ENCODE assay signal across 8 cellular contexts in the genomic region with DNA sequence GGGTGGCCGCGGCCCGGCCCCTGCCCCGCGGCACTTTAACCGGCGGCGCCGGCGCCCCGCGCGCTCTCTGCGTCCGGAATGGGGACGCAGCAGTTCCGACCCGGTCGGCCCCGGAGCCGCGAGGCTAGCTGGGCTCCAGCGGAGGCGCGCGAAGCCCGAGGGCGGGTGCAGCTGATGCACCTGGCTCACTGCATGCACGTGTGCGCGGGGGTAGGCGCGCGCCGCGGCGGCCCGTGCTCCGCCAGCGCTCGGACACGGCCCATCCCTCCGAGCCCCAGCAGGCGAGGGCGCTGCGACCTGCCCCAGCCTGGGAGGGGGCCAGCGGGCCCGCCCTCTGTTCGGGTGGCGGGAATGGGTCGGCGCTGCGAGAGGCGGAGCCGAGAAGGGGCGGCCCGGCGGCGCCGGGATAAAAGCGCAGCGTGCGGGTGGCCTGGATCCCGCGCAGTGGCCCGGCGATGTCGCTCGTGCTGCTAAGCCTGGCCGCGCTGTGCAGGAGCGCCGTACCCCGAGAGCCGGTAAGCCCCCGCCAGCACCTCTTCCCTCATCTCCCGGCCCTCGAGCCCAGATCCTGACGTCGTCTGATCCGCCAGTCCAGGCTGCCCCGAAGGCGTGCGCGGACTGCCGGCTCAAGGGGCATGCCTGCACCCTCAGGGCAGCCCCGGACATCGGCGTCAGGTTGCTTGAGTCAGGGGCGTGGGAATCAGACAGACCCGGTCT. TPM values are rescaled to one million over a fixed set of nuclear protein-coding genes. Genes with fewer than 3 reads are reported as not detected.
DNase-seq lines count a peak whose midpoint lies in the region; ATAC-seq and TF ChIP-seq lines count a peak whose summit lies in the region.

A gene with protein sequence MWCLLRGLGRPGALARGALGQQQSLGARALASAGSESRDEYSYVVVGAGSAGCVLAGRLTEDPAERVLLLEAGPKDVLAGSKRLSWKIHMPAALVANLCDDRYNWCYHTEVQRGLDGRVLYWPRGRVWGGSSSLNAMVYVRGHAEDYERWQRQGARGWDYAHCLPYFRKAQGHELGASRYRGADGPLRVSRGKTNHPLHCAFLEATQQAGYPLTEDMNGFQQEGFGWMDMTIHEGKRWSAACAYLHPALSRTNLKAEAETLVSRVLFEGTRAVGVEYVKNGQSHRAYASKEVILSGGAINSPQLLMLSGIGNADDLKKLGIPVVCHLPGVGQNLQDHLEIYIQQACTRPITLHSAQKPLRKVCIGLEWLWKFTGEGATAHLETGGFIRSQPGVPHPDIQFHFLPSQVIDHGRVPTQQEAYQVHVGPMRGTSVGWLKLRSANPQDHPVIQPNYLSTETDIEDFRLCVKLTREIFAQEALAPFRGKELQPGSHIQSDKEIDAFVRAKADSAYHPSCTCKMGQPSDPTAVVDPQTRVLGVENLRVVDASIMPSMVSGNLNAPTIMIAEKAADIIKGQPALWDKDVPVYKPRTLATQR (minus strand): TSS at position 286 of the 717 bp plus-strand sequence. CDS start 22,411 bp downstream, outside the sequence.
A gene with protein sequence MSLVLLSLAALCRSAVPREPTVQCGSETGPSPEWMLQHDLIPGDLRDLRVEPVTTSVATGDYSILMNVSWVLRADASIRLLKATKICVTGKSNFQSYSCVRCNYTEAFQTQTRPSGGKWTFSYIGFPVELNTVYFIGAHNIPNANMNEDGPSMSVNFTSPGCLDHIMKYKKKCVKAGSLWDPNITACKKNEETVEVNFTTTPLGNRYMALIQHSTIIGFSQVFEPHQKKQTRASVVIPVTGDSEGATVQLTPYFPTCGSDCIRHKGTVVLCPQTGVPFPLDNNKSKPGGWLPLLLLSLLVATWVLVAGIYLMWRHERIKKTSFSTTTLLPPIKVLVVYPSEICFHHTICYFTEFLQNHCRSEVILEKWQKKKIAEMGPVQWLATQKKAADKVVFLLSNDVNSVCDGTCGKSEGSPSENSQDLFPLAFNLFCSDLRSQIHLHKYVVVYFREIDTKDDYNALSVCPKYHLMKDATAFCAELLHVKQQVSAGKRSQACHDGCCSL (plus strand): TSS at position 435 of the 717 bp plus-strand sequence. CDS start 21 bp downstream, at position 456.

- H3K4me2 ChIP-seq in OCI-LY7 (ENCODE audit: low read length): peak within 1 kb of the TSS; percentile 60

- H3K9ac ChIP-seq in subcutaneous abdominal adipose tissue (ENCODE audit: low read length in 5 of 5): peak within 1 kb of the TSS in 2 of 5 donors; percentile 49 to 62

- 0% methylated on average over 3 of the region's 91 CpGs for WGBS in right lobe of liver (ENCODE audit: insufficient coverage, low coverage, low lambda C conversion rate, missing lambda C conversion rate)

- H3K9me2 ChIP-seq in OCI-LY7 (ENCODE audit: insufficient read depth, low read length): no peaks in the 10 kb centered on the region

- no peak for TF ChIP-seq CTCF in OCI-LY7 (conservative IDR thresholded peaks at IDR 0.05; ENCODE audit: low read length)
- TF ChIP-seq CTCF in coronary artery (IDR thresholded peaks at IDR 0.05): no peak
- TF ChIP-seq CTCF in right lobe of liver (IDR thresholded peaks at IDR 0.05): no peak

- H3K9me3 ChIP-seq in OCI-LY7 (ENCODE audit: low read length) (no peaks in the 10 kb centered on the region), right lobe of liver (no peaks in the 10 kb centered on the region), subcutaneous abdominal adipose tissue (ENCODE audit: control insufficient read depth in 5 of 5, low read length in 5 of 5) (no peaks in the 10 kb centered on the region)

- peak; percentile 45 for ATAC-seq in GM18502 (IDR thresholded peaks at IDR 0.05; ENCODE audit: poor library complexity, unreplicated experiment)
- ATAC-seq in HG02973 (IDR thresholded peaks at IDR 0.05; ENCODE audit: unreplicated experiment): peak; percentile 45
- peak; percentile 62 to 86 (median 76) for ATAC-seq in right lobe of liver

- intact Hi-C loops in OCI-LY7 (cut with micrococcal nuclease; ENCODE audit: unreplicated experiment): no loop called here
- intact Hi-C loops in right lobe of liver (cut with DNase I): no loop called here

- H4K20me1 ChIP-seq in OCI-LY7 (ENCODE audit: insufficient read depth, low read length): no peaks in the 10 kb centered on the region

- POLR2A ChIA-PET in OCI-LY7 (lab: Charles Lee): interaction anchor here (0.6 to 1.4 kb wide), 5 partner anchors 7 to 58 kb away, joined by 3 read pairs; no protein-coding TSS in a partner anchor

- peak; percentile 92 for TF ChIP-seq POLR2A in right lobe of liver (IDR thresholded peaks at IDR 0.05)

- DNase-seq in AG08395 (ENCODE audit: low spot score) (peak; percentile 19), OCI-LY7 (ENCODE audit: low spot score) (peak; percentile 12), coronary artery (ENCODE audit: low spot score) (no peak), right lobe of liver (peak; percentile 91 to 95 (median 95))
- DNase-seq in stimulated activated CD4-positive, alpha-beta T cell treated with anti-CD3 and anti-CD28 coated beads, Interleukin-1b, Interleukin-23, amount 100 ng/mL, for 48 hours: no peak

- H3K4me1 ChIP-seq in OCI-LY7 (ENCODE audit: insufficient read depth, low read length, poor library complexity, severe bottlenecking): peaks cover 15% of the 10 kb centered on the region
- peaks cover 0 to 31% (median 13%) of the 10 kb centered on the region in 4 donors for H3K4me1 ChIP-seq in right lobe of liver
- H3K4me1 ChIP-seq in subcutaneous abdominal adipose tissue (ENCODE audit: control insufficient read depth in 5 of 5, insufficient read depth in 5 of 5, low read length in 5 of 5): peaks cover 0 to 18% (median 13%) of the 10 kb centered on the region in 5 donors

- BruUV-seq in OCI-LY7 (replicated peaks; lab: Mats Ljungman, UMichigan): no TSS peak

- H3K36me3 ChIP-seq in OCI-LY7 (ENCODE audit: insufficient read depth, low read length) (no peaks in the 10 kb centered on the region), right lobe of liver (no peaks in the 10 kb centered on the region), subcutaneous abdominal adipose tissue (ENCODE audit: control insufficient read depth in 5 of 5, insufficient read depth in 5 of 5, low read length in 5 of 5) (no peaks in the 10 kb centered on the region)

- no peaks in the 10 kb centered on the region for H3K79me2 ChIP-seq in OCI-LY7 (ENCODE audit: insufficient read depth, low read depth, low read length)

- H3K27ac ChIP-seq in OCI-LY7 (ENCODE audit: low read depth, low read length, poor library complexity, severe bottlenecking) (no peak within 1 kb of the TSS), coronary artery (peak within 1 kb of the TSS; percentile 3 to 34), right lobe of liver (peak within 1 kb of the TSS; percentile 97 to 100 (median 99)), subcutaneous abdominal adipose tissue (ENCODE audit: low read depth, low read length) (no peak within 1 kb of the TSS)

- H3K27me3 ChIP-seq in right lobe of liver: no peaks in the 10 kb centered on the region
- H3K27me3 ChIP-seq in subcutaneous abdominal adipose tissue (ENCODE audit: control insufficient read depth in 5 of 5, insufficient read depth in 4 of 5, low read length in 5 of 5): peaks cover 8 to 24% (median 19%) of the 10 kb centered on the region in 5 donors

- CTCF ChIA-PET in OCI-LY7 (lab: Charles Lee; ENCODE audit: unreplicated experiment): no interaction called here

- no peak within 1 kb of the TSS; the same call in 1 of the 2 replicates for H2AFZ ChIP-seq in OCI-LY7 (ENCODE audit: low read length)

- H3K4me3 ChIP-seq in OCI-LY7 (ENCODE audit: low read depth, low read length, poor library complexity, severe bottlenecking) (peak within 1 kb of the TSS; percentile 54), coronary artery (peak within 1 kb of the TSS; percentile 83), right lobe of liver (peak within 1 kb of the TSS; percentile 64 to 76 (median 74)), subcutaneous abdominal adipose tissue (ENCODE audit: low read depth in 1 of 5, low read length in 5 of 5) (peak within 1 kb of the TSS; percentile 67 to 79 (median 76))

RNA-seq across cellular contexts. Expression of the first gene that starts in this region (rescaled TPM):
- total RNA-seq in OCI-LY7 (2014; rRNA removed; shearing (Covaris generic)): 0.03 and 0.10 TPM in 2 replicates
- 1.4 and 2.3 TPM in 2 replicates for total RNA-seq in OCI-LY7 (2022)
- 10 to 100 TPM; 25.0 to 49.1 (median 39.4) TPM for total RNA-seq in right lobe of liver

RNA-seq across cellular contexts. Expression of the second gene that starts in this region (rescaled TPM):
- total RNA-seq in OCI-LY7 (2014; rRNA removed; shearing (Covaris generic)): not detected in 2 replicates
- 0.33 and 0.57 TPM in 2 replicates for total RNA-seq in OCI-LY7 (2022)
- 10 to 100 TPM; 19.8 to 30.2 (median 27.3) TPM for total RNA-seq in right lobe of liver

Comparison
In these comparisons a context has a peak if more than half of its experiments do, and no peak if none do; other contexts are left out.
1. RNA of the first gene that starts in this region (total RNA-seq): 25.0 to 49.1 TPM in right lobe of liver; 0.03 to 2.3 TPM in OCI-LY7; every median in the first group is over 4 times any median in the second.
2. RNA of the second gene that starts in this region (total RNA-seq): 19.8 to 30.2 TPM in right lobe of liver; 0.33 to 0.57 TPM in OCI-LY7; every median in the first group is over 10 times any median in the second.
3. DNase-seq: peak in AG08395 (single experiment), OCI-LY7 (single experiment) and right lobe of liver (3 of 3); none in coronary artery (single experiment) and stimulated activated CD4-positive, alpha-beta T cell treated with anti-CD3 and anti-CD28 coated beads, Interleukin-1b, Interleukin-23, amount 100 ng/mL, for 48 hours (single experiment).
4. H3K27ac ChIP-seq: peak in coronary artery (2 of 2) and right lobe of liver (3 of 3); none in OCI-LY7 (single experiment) and subcutaneous abdominal adipose tissue (single experiment).
5. Peak in every context shown above with its lines, with median percentiles within 50 percentile points of each other: ATAC-seq and H3K4me3 ChIP-seq.